8 cellular contexts compared by ENCODE assay signal in genomic region chr4:147057631-147057980, GRCh38.
DNase-seq lines count a peak whose midpoint lies in the region; ATAC-seq and TF ChIP-seq lines count a peak whose summit lies in the region.

No MANE protein-coding gene starts in this region.

- H3K4me3 ChIP-seq in right cardiac atrium (ENCODE audit: low read length): peak overlapping the region; percentile 51

- DNase-seq in right cardiac atrium (no peak), Right ventricle myocardium superior (no peak), left lobe of liver (ENCODE audit: low spot score) (no peak), AG08395 (ENCODE audit: low spot score) (no peak), RWPE1 (ENCODE audit: low spot score) (no peak), NCI-H226 (no peak)
- no peak for DNase-seq in activated naive CD4-positive, alpha-beta T cell treated with anti-CD3 and anti-CD28 coated beads, Interleukin-2, amount 50 U/mL, for 72 hours (ENCODE audit: low spot score in 2 of 2)

- H3K4me1 ChIP-seq in right cardiac atrium (ENCODE audit: control insufficient read depth, insufficient read depth, low read length): peaks cover 3% of the 10 kb centered on the region

- peaks cover 0 to 15% of the 10 kb centered on the region in 2 donors for H3K36me3 Mint-ChIP-seq in activated naive CD4-positive, alpha-beta T cell treated with anti-CD3 and anti-CD28 coated beads, Interleukin-2, amount 50 U/mL, for 72 hours

- no peaks in the 10 kb centered on the region for H3K27me3 ChIP-seq in right cardiac atrium (ENCODE audit: control insufficient read depth, insufficient read depth)

- H3K27ac ChIP-seq in right cardiac atrium (ENCODE audit: low read length) (no peak overlapping the region), RWPE1 (no peak overlapping the region)

- peak overlapping the region; percentile 47 to 86 for H3K27ac Mint-ChIP-seq in activated naive CD4-positive, alpha-beta T cell treated with anti-CD3 and anti-CD28 coated beads, Interleukin-2, amount 50 U/mL, for 72 hours

- intact Hi-C loops in right cardiac atrium (cut with DNase I): no loop called here
- intact Hi-C loops in Right ventricle myocardium superior (cut with DNase I): no loop called here

- no peaks in the 10 kb centered on the region for H3K9me3 ChIP-seq in right cardiac atrium (ENCODE audit: control insufficient read depth, low read length)

- CTCF ChIA-PET in RWPE1 (lab: Yijun Ruan, JAX): interaction anchor here (0.9 kb wide), 1 partner anchor 39 kb away, joined by 3 read pairs; no protein-coding TSS in a partner anchor

- POLR2A ChIA-PET in RWPE1 (lab: Yijun Ruan, JAX; ENCODE audit: low non-redundant PET): no interaction called here

- WGBS in right cardiac atrium: 34% methylated on average over 5 of the region's 5 CpGs

- ATAC-seq in right cardiac atrium (no peak), Right ventricle myocardium superior (ENCODE audit: poor library complexity) (no peak), left lobe of liver (peak; percentile 41), GM21576 (IDR thresholded peaks at IDR 0.05; ENCODE audit: unreplicated experiment) (no peak)
- peak in 1 of 2 donors; percentile 13 for ATAC-seq in activated naive CD4-positive, alpha-beta T cell treated with anti-CD3 and anti-CD28 coated beads, Interleukin-2, amount 50 U/mL, for 72 hours

- H3K9me3 Mint-ChIP-seq in activated naive CD4-positive, alpha-beta T cell treated with anti-CD3 and anti-CD28 coated beads, Interleukin-2, amount 50 U/mL, for 72 hours: peaks cover 5 to 6% of the 10 kb centered on the region in 2 donors

- TF ChIP-seq CTCF in RWPE1 (conservative IDR thresholded peaks at IDR 0.05; ENCODE audit: low read depth): no peak
